Comparison of ENCODE assay signal across 15 cellular contexts in the genomic region with DNA sequence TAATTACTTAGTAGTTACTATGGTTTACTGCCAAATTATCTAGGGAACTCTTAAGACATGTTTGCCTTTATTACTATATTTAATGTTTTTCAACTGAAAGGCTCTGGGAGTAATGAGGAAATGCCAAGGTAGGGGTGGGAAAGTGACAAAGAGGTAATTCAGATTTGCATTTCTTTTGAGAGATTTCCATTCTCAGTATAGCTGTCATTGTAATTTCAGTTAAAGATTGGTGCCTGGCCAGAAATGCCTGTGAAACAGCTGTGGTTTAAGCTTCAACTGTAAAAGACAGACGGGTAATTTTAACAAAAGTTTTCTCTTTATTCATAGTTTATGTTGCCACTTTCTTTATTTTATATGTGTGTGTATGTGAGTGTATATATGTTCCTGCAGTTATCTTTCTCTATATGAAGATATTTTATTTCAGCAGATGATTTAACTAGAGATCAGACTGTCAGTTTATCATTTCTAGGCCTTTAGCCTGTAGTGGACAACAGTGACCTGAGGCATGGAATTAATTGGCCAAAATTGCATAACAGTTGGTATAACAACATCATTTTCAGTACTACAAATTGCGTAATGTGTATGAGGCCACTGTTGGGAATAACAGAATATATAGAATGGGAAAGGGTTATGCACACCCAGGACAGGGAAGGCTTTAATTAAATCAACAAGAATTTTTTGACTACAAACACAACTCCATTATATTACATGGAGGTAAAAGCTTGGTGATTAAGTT.
DNase-seq lines count a peak whose midpoint lies in the region; ATAC-seq and TF ChIP-seq lines count a peak whose summit lies in the region.
"Had no signal": no experiment of that assay in that cellular context is flagged by ENCODE, and none has a peak within 500 bp of the region (broad histone marks: within the 10 kb centered on the region; RNA-seq: fewer than 3 reads in every experiment).

No MANE protein-coding gene starts in this region.

- no peaks in the 10 kb centered on the region for H3K4me1 Mint-ChIP-seq in T-helper 2 cell treated with Interferon-gamma antibody and Interleukin-4, amounts not matched to agents 5 μg/mL and 100 μg/mL, for 36 hours (ENCODE audit: low read depth)

- H3K9me3 Mint-ChIP-seq in T-helper 2 cell treated with Interferon-gamma antibody and Interleukin-4, amounts not matched to agents 5 μg/mL and 100 μg/mL, for 36 hours, result no peaks in the 10 kb centered on the region
- H3K9me3 Mint-ChIP-seq: activated naive CD4-positive, alpha-beta T cell treated with anti-CD3 and anti-CD28 coated beads, Interleukin-2, amount 50 U/mL, for 24 hours; dendritic cell treated with granulocyte-macrophage colony-stimulating factor and Interleukin-4, amounts not matched to agents 40 ng/mL and 50 ng/mL, for 4 days had no signal

- H3K27me3 Mint-ChIP-seq in T-helper 2 cell treated with Interferon-gamma antibody and Interleukin-4, amounts not matched to agents 5 μg/mL and 100 μg/mL, for 36 hours (ENCODE audit: low read depth), result no peaks in the 10 kb centered on the region
- H3K27me3 Mint-ChIP-seq: activated naive CD4-positive, alpha-beta T cell treated with anti-CD3 and anti-CD28 coated beads, Interleukin-2, amount 50 U/mL, for 24 hours; dendritic cell treated with granulocyte-macrophage colony-stimulating factor and Interleukin-4, amounts not matched to agents 40 ng/mL and 50 ng/mL, for 4 days had no signal

- DNase-seq in AG10803 (ENCODE audit: low read depth) (peak; percentile 69), fibroblast of gingiva (ENCODE audit: low read depth) (peak; percentile 56), OCI-M2 (lab: John Stamatoyannopoulos, UW; ENCODE audit: unreplicated experiment) (no peak), mesenteric fat pad (ENCODE audit: low spot score) (no peak)
- DNase-seq in T-helper 2 cell treated with Interferon-gamma antibody and Interleukin-4, amounts not matched to agents 5 μg/mL and 100 μg/mL, for 36 hours (ENCODE audit: low spot score), result no peak
- DNase-seq: activated CD4-positive, alpha-beta T cell treated with anti-CD3 and anti-CD28 coated beads for 48 hours; GDM1; glutamatergic neuron; NCI-H1930; SHP77 treated with DMSO at 0.1 percent for 48 hours had no signal

- H3K36me3 Mint-ChIP-seq in T-helper 2 cell treated with Interferon-gamma antibody and Interleukin-4, amounts not matched to agents 5 μg/mL and 100 μg/mL, for 36 hours (ENCODE audit: low read depth), result no peaks in the 10 kb centered on the region

- H3K4me3 Mint-ChIP-seq in T-helper 2 cell treated with Interferon-gamma antibody and Interleukin-4, amounts not matched to agents 5 μg/mL and 100 μg/mL, for 36 hours, result no peak overlapping the region
- H3K4me3 Mint-ChIP-seq: activated naive CD4-positive, alpha-beta T cell treated with anti-CD3 and anti-CD28 coated beads, Interleukin-2, amount 50 U/mL, for 24 hours; dendritic cell treated with granulocyte-macrophage colony-stimulating factor and Interleukin-4, amounts not matched to agents 40 ng/mL and 50 ng/mL, for 4 days had no signal

- TF ChIP-seq CTCF in AG10803 (conservative IDR thresholded peaks at IDR 0.05; ENCODE audit: low read length), result no peak

- no peak overlapping the region for H3K27ac Mint-ChIP-seq in T-helper 2 cell treated with Interferon-gamma antibody and Interleukin-4, amounts not matched to agents 5 μg/mL and 100 μg/mL, for 36 hours
- H3K27ac Mint-ChIP-seq: activated naive CD4-positive, alpha-beta T cell treated with anti-CD3 and anti-CD28 coated beads, Interleukin-2, amount 50 U/mL, for 24 hours; dendritic cell treated with granulocyte-macrophage colony-stimulating factor and Interleukin-4, amounts not matched to agents 40 ng/mL and 50 ng/mL, for 4 days had no signal

- H3K4me3 ChIP-seq in AG10803 (ENCODE audit: low read length), result no peak overlapping the region

- ATAC-seq in GM19452 (IDR thresholded peaks at IDR 0.05; ENCODE audit: unreplicated experiment) (peak; percentile 63), HG03066 (IDR thresholded peaks at IDR 0.05; ENCODE audit: low read depth, unreplicated experiment) (peak; percentile 76), HG02763 (IDR thresholded peaks at IDR 0.05; ENCODE audit: unreplicated experiment) (no peak)

Comparison
In these comparisons a context has a peak if more than half of its experiments do, and no peak if none do; other contexts are left out.
1. DNase-seq: peak in AG10803 (single experiment) and fibroblast of gingiva (single experiment); none in OCI-M2 (single experiment), T-helper 2 cell treated with Interferon-gamma antibody and Interleukin-4, amounts not matched to agents 5 μg/mL and 100 μg/mL, for 36 hours (single experiment) and mesenteric fat pad (single experiment).